ENCODE assay signal across 12 cellular contexts in genomic region chr10:24589265-24589664, GRCh38.
A peak's percentile ranks its signal among the peaks of the same experiment; 100 is the strongest.
DNase-seq lines count a peak whose midpoint lies in the region; ATAC-seq and TF ChIP-seq lines count a peak whose summit lies in the region.
"Had no signal": no experiment of that assay in that cellular context is flagged by ENCODE, and none has a peak within 500 bp of the region (broad histone marks: within the 10 kb centered on the region; RNA-seq: fewer than 3 reads in every experiment).

No MANE protein-coding gene starts in this region.

- intact Hi-C loops in dorsolateral prefrontal cortex (cut with DNase I), result no loop called here

- peak in 7 of 56 donors; percentile 9 to 35 (median 17) for TF ChIP-seq CTCF in dorsolateral prefrontal cortex (IDR thresholded peaks at IDR 0.05 in 54 of 56, conservative IDR thresholded peaks at IDR 0.05 in 2 of 56; ENCODE audit: low read depth in 1 of 56, partially characterized antibody in 56 of 56)

- H3K27me3 ChIP-seq in dorsolateral prefrontal cortex, result no peaks in the 10 kb centered on the region
- H3K27me3 ChIP-seq: BE2C had no signal

- H3K4me3 ChIP-seq in dorsolateral prefrontal cortex, result peak overlapping the region in 3 of 59 donors; percentile 2 to 33 (median 16)

- DNase-seq in dorsolateral prefrontal cortex (peak in 1 of 10 donors; percentile 48), medulla oblongata (ENCODE audit: extremely low spot score) (peak; percentile 67), superior temporal gyrus (ENCODE audit: extremely low spot score) (peak; percentile 67), glomerular visceral epithelial cell (ENCODE audit: extremely low spot score) (no peak), T-helper 9 cell (no peak)
- DNase-seq: BE2C; Caco-2; CD4-positive, CD25-positive, alpha-beta regulatory T cell; CD8-positive, alpha-beta memory T cell; H9 had no signal

- no peak for ATAC-seq in HG03521 (IDR thresholded peaks at IDR 0.05; ENCODE audit: unreplicated experiment)

- H3K27ac ChIP-seq in angular gyrus (ENCODE audit: low read depth, low read length), result peak overlapping the region; percentile 34
- H3K27ac ChIP-seq in dorsolateral prefrontal cortex, result peak overlapping the region in 54 of 59 donors; percentile 15 to 88 (median 74)

Comparison
In these comparisons a context has a peak if more than half of its experiments do, and no peak if none do; other contexts are left out.
1. DNase-seq: peak in medulla oblongata (single experiment) and superior temporal gyrus (single experiment); none in glomerular visceral epithelial cell (single experiment) and T-helper 9 cell (single experiment).